ENCODE assay signal across 20 cellular contexts in genomic region chr11:28250192-28250591, GRCh38.
"Had no signal": no experiment of that assay in that cellular context is flagged by ENCODE, and none has a peak within 500 bp of the region (broad histone marks: within the 10 kb centered on the region; RNA-seq: fewer than 3 reads in every experiment).

No MANE protein-coding gene starts in this region.

- H3K27ac ChIP-seq: heart right ventricle, neutrophil, right atrium auricular region, sigmoid colon, skin epidermis, stomach, thoracic aorta had no signal

- H3K9me3 ChIP-seq: mucosa of descending colon, neutrophil, sigmoid colon, stomach, thoracic aorta had no signal

- H3K4me3 ChIP-seq: heart right ventricle, mucosa of descending colon, right atrium auricular region, sigmoid colon, skin epidermis, stomach, thoracic aorta had no signal

- H3K27me3 ChIP-seq: heart right ventricle, neutrophil, right atrium auricular region, sigmoid colon, stomach had no signal

- DNase-seq: cortex of kidney; effector memory CD4-positive, alpha-beta T cell; heart right ventricle; hypothalamus; islet precursor cell; mammary epithelial cell; mucosa of descending colon; sigmoid colon; stimulated activated CD4-positive, alpha-beta T cell treated with anti-CD3 and anti-CD28 coated beads, Interleukin-12 subunit alpha, Interleukin-12 subunit beta, amount 100 ng/mL, for 4 hours; stimulated activated naive CD4-positive, alpha-beta T cell; stomach; substantia nigra; trophoblast cell had no signal

- H3K36me3 ChIP-seq: heart right ventricle, neutrophil, right atrium auricular region, sigmoid colon, thoracic aorta had no signal

- ATAC-seq: esophagus mucosa; heart right ventricle; left lobe of liver; mucosa of descending colon; naive thymus-derived CD8-positive, alpha-beta T cell had no signal

- H3K4me1 ChIP-seq: heart right ventricle, right atrium auricular region, sigmoid colon, stomach had no signal
